In genomic region chr17:4554997-4555799, GRCh38 we compare ENCODE assay signal across 8 cellular contexts. TPM values are rescaled to one million over a fixed set of nuclear protein-coding genes. Genes with fewer than 3 reads are reported as not detected.
DNase-seq lines count a peak whose midpoint lies in the region; ATAC-seq, FAIRE-seq and TF ChIP-seq lines count a peak whose summit lies in the region.

Gene MYBBP1A, minus strand, starts transcription at chr17:4555384. Its CDS starts 60 bp downstream, at chr17:4555324.

- intact Hi-C loops in aorta (cut with DNase I): loop anchor here in 1 of 2 donors (5.0 kb wide), 1 partner anchor 58 kb away; the partner anchor contains the start of gene SPNS2

- peak; percentile 29 for FAIRE-seq in astrocyte (lab: Jason Lieb, UNC)

- peaks cover 11% of the 10 kb centered on the region for H3K36me3 Mint-ChIP-seq in astrocyte (ENCODE audit: low read depth, unreplicated experiment)

- peak within 1 kb of the TSS; percentile 95 for H2AFZ ChIP-seq in astrocyte (ENCODE audit: low read depth, low read length)

- peaks cover 1% of the 10 kb centered on the region for H3K27me3 Mint-ChIP-seq in astrocyte (ENCODE audit: low read depth, unreplicated experiment)

- peaks cover 43% of the 10 kb centered on the region for H3K79me2 ChIP-seq in astrocyte (ENCODE audit: insufficient read depth, low read length)

- WGBS in aorta, 2 donors: 0 to 1% methylated on average over 67 to 69 of the region's 69 CpGs

- peak within 1 kb of the TSS; percentile 98 for H3K4me3 Mint-ChIP-seq in astrocyte (ENCODE audit: unreplicated experiment)

- H3K4me1 Mint-ChIP-seq in astrocyte (ENCODE audit: low read depth, unreplicated experiment): peaks cover 12% of the 10 kb centered on the region

- peaks cover 23% of the 10 kb centered on the region for H4K20me1 ChIP-seq in astrocyte (ENCODE audit: insufficient read depth, low read length)

- H3K4me3 ChIP-seq in astrocyte (ENCODE audit: insufficient read depth, low read depth, low read length) (peak within 1 kb of the TSS; percentile 86), rectal smooth muscle tissue (ENCODE audit: low read length) (peak within 1 kb of the TSS; percentile 92), aorta (ENCODE audit: low read length in 2 of 2) (peak within 1 kb of the TSS; percentile 48 to 51)

- H3K9me3 ChIP-seq in astrocyte (ENCODE audit: insufficient read depth, low read depth, low read length) (no peaks in the 10 kb centered on the region), aorta (ENCODE audit: control insufficient read depth, low read length) (no peaks in the 10 kb centered on the region)

- H3K27ac Mint-ChIP-seq in astrocyte (ENCODE audit: unreplicated experiment): peak within 1 kb of the TSS; percentile 85

- H3K9ac ChIP-seq in astrocyte (ENCODE audit: low read length) (peak within 1 kb of the TSS; percentile 83), rectal smooth muscle tissue (ENCODE audit: low read length) (peak within 1 kb of the TSS; percentile 78)

- H3K4me2 ChIP-seq in astrocyte (ENCODE audit: low read length): peak within 1 kb of the TSS; percentile 98

- TF ChIP-seq CTCF in astrocyte (IDR thresholded peaks at IDR 0.05; ENCODE audit: insufficient read depth, low read depth, low read length): no peak

- peak; percentile 89 for DNase-seq in NCI-H2029 (lab: John Stamatoyannopoulos, UW)
- peak; percentile 95 for DNase-seq in T-helper 22 cell (ENCODE audit: low read depth)
- peak; percentile 78 for DNase-seq in astrocyte (ENCODE audit: low read depth)
- DNase-seq in hepatic stellate cell (ENCODE audit: low spot score): peak; percentile 100
- peak; percentile 99 to 100 for DNase-seq in aorta

- H3K4me1 ChIP-seq in astrocyte (ENCODE audit: insufficient read depth, low read length): peaks cover 19% of the 10 kb centered on the region
- peaks cover 16% of the 10 kb centered on the region for H3K4me1 ChIP-seq in rectal smooth muscle tissue (ENCODE audit: control insufficient read depth, insufficient read depth, low read length)
- H3K4me1 ChIP-seq in aorta (ENCODE audit: control insufficient read depth in 1 of 2, insufficient read depth in 2 of 2, low read length in 2 of 2): no peaks in the 10 kb centered on the region

- H3K27ac ChIP-seq in astrocyte (ENCODE audit: low read depth, low read length) (peak within 1 kb of the TSS; percentile 59), rectal smooth muscle tissue (ENCODE audit: low read depth, low read length) (peak within 1 kb of the TSS; percentile 72), aorta (ENCODE audit: low read depth in 1 of 2, low read length in 2 of 2) (peak within 1 kb of the TSS in 1 of 2 donors; percentile 52)

- H3K36me3 ChIP-seq in astrocyte (ENCODE audit: insufficient read depth, low read length) (peaks cover 15% of the 10 kb centered on the region), rectal smooth muscle tissue (ENCODE audit: control insufficient read depth, insufficient read depth, low read length) (peaks cover 19% of the 10 kb centered on the region), aorta (ENCODE audit: control insufficient read depth in 1 of 2, insufficient read depth in 2 of 2, low read length in 1 of 2) (peaks cover 0 to 7% of the 10 kb centered on the region in 2 donors)

- peak; percentile 76 for ATAC-seq in GM18499 (IDR thresholded peaks at IDR 0.05; ENCODE audit: insufficient read depth, unreplicated experiment)
- peak; percentile 92 for ATAC-seq in HG02970 (IDR thresholded peaks at IDR 0.05; ENCODE audit: low FRiP score, unreplicated experiment)
- ATAC-seq in aorta (ENCODE audit: low FRiP score): peak; percentile 93

- H3K9me3 Mint-ChIP-seq in astrocyte (ENCODE audit: unreplicated experiment): no peaks in the 10 kb centered on the region

- no peaks in the 10 kb centered on the region for H3K27me3 ChIP-seq in astrocyte (ENCODE audit: insufficient read depth, low read length)
- no peaks in the 10 kb centered on the region for H3K27me3 ChIP-seq in rectal smooth muscle tissue (ENCODE audit: control insufficient read depth, insufficient read depth, low read length)
- H3K27me3 ChIP-seq in aorta (ENCODE audit: control insufficient read depth in 1 of 2, insufficient read depth in 2 of 2, low read length in 1 of 2): no peaks in the 10 kb centered on the region

RNA-seq across cellular contexts. Expression of gene MYBBP1A, which starts in this region (rescaled TPM):
- total RNA-seq in astrocyte: 70.0 and 71.1 TPM in 2 replicates
- 10 to 100 TPM; 35.2 to 36.6 TPM for total RNA-seq in aorta
- 10 to 100 TPM in 1 of 2 donors, 1 to 10 TPM in 1; 8.0 to 37.6 TPM for polyA plus RNA-seq in aorta
